In genomic region chr2:234166521-234166920, GRCh38 we compare ENCODE assay signal across 20 cellular contexts.
"Had no signal": no experiment of that assay in that cellular context is flagged by ENCODE, and none has a peak within 500 bp of the region (broad histone marks: within the 10 kb centered on the region; RNA-seq: fewer than 3 reads in every experiment).

No MANE protein-coding gene starts in this region.

- DNase-seq: activated CD4-positive, alpha-beta T cell treated with anti-CD3 and anti-CD28 coated beads for 36 hours; activated CD4-positive, alpha-beta T cell treated with anti-CD3 and anti-CD28 coated beads, Interleukin-2, amount 50 U/mL, for 48 hours; activated effector memory CD4-positive, alpha-beta T cell treated with Interleukin-2 at 50 U/mL for 16 hours; activated naive CD4-positive, alpha-beta T cell treated with anti-CD3 and anti-CD28 coated beads for 36 hours; activated naive CD8-positive, alpha-beta T cell treated with anti-CD3 and anti-CD28 coated beads, Interleukin-2, amount 10 ng/mL, durations not matched to agents 7 days and 5 days; activated T-cell treated with anti-CD3 and anti-CD28 coated beads, Interleukin-2, amount 50 U/mL, for 72 hours; amniotic stem cell; effector CD4-positive, alpha-beta T cell; kidney; lower lobe of right lung; natural killer cell; ovary; stimulated activated CD4-positive, alpha-beta T cell treated with anti-CD3 and anti-CD28 coated beads, Interleukin-1b, Interleukin-23, amount 100 ng/mL, for 48 hours; stimulated activated naive CD8-positive, alpha-beta T cell treated with anti-CD3 and anti-CD28 coated beads, Interleukin-15, amount 100 ng/mL, for 72 hours; T1000; tibial artery had no signal

- H3K4me1 ChIP-seq: lower lobe of right lung, prostate gland, tibial artery had no signal

- FAIRE-seq: endometrium, kidney had no signal

- H3K4me3 ChIP-seq: cardiac muscle cell, lower lobe of right lung, ovary, prostate gland, tibial artery had no signal

- ATAC-seq: activated CD4-positive, alpha-beta T cell treated with anti-CD3 and anti-CD28 coated beads for 36 hours; activated T-cell treated with anti-CD3 and anti-CD28 coated beads, Interleukin-2, amount 50 U/mL, for 72 hours; lower lobe of right lung; natural killer cell; stimulated activated naive CD8-positive, alpha-beta T cell treated with anti-CD3 and anti-CD28 coated beads, Interleukin-15, amount 100 ng/mL, for 72 hours; WTC11 had no signal

- H3K27ac ChIP-seq: cardiac muscle cell, lower lobe of right lung, ovary, prostate gland, tibial artery had no signal

- H3K27me3 ChIP-seq: cardiac muscle cell, ovary, tibial artery had no signal

- H3K36me3 ChIP-seq: cardiac muscle cell, lower lobe of right lung, ovary, prostate gland, tibial artery had no signal

- H3K9me3 ChIP-seq: lower lobe of right lung, ovary, prostate gland, tibial artery had no signal
